1 cellular context compared by ENCODE assay signal in genomic region chr3:10515884-10516495, GRCh38.
TF ChIP-seq lines count a peak whose summit lies in the region.

No MANE protein-coding gene starts in this region.

TF ChIP-seq in HepG2, 621 proteins besides CTCF, POLR2A, EP300 and RAD21 (continued from another document and continues in another):
- TF ChIP-seq AFF4 (CRISPR knock-in tag; IDR thresholded peaks at IDR 0.05) (no peak), FUBP1 (CRISPR knock-in tag; IDR thresholded peaks at IDR 0.05; ENCODE audit: borderline replicate concordance) (no peak), GLI4 (CRISPR knock-in tag; IDR thresholded peaks at IDR 0.05; ENCODE audit: borderline replicate concordance) (no peak), NKX3-1 (CRISPR knock-in tag; IDR thresholded peaks at IDR 0.05) (no peak), ZNF609 (CRISPR knock-in tag; IDR thresholded peaks at IDR 0.05; ENCODE audit: borderline replicate concordance) (no peak), SKIL (CRISPR knock-in tag; IDR thresholded peaks at IDR 0.05; ENCODE audit: borderline replicate concordance) (no peak), GPN1 (CRISPR knock-in tag; IDR thresholded peaks at IDR 0.05; ENCODE audit: borderline replicate concordance) (no peak), FIP1L1 (IDR thresholded peaks at IDR 0.05; ENCODE audit: borderline replicate concordance, insufficient read depth, low read depth, low read length) (no peak), RXRA (CRISPR knock-in tag; IDR thresholded peaks at IDR 0.05) (no peak), MAFF (IDR thresholded peaks at IDR 0.05; ENCODE audit: low read depth, low read length) (no peak), U2AF2 (IDR thresholded peaks at IDR 0.05; ENCODE audit: low read depth, low read length) (no peak), ZNF513 (CRISPR knock-in tag; conservative IDR thresholded peaks at IDR 0.05) (no peak), BRF2 (CRISPR knock-in tag; IDR thresholded peaks at IDR 0.05) (no peak), KIAA2018 (CRISPR knock-in tag; IDR thresholded peaks at IDR 0.05; ENCODE audit: borderline replicate concordance) (no peak), HNF1B (CRISPR knock-in tag; IDR thresholded peaks at IDR 0.05) (peak; percentile 61)
